ENCODE assay signal across 8 cellular contexts in genomic region chr2:134918518-134919359, GRCh38. TPM values are rescaled to one million over a fixed set of nuclear protein-coding genes. Genes with fewer than 3 reads are reported as not detected.
DNase-seq lines count a peak whose midpoint lies in the region; ATAC-seq and TF ChIP-seq lines count a peak whose summit lies in the region.

CCNT2 (plus strand) TSS chr2:134918822; CDS start chr2:134918855, 33 bp downstream.

- WGBS in prostate gland = under 1% methylated on average over 84 of the region's 85 CpGs
- under 1% methylated on average over 82 of the region's 85 CpGs for WGBS in urinary bladder

- intact Hi-C loops in T-helper 2 cell treated with Interferon-gamma antibody and Interleukin-4, amounts not matched to agents 100 ng/mL and 5 ng/mL, for 36 hours (cut with micrococcal nuclease) = loop anchor here (1.0 to 10.0 kb wide), 10 partner anchors 34 to 1200 kb away; partner anchors contain the start of genes CXCR4, DARS1, MCM6 and RAB3GAP1
- intact Hi-C loops in left ventricle myocardium superior (cut with micrococcal nuclease) = no loop called here
- intact Hi-C loops in prostate gland (cut with DNase I) = loop anchor here (2.0 to 10.0 kb wide), 3 partner anchors 616 to 822 kb away; partner anchors contain the start of genes R3HDM1, UBXN4 and ZRANB3

- no peaks in the 10 kb centered on the region for H3K27me3 ChIP-seq in prostate gland (replicated peaks; ENCODE audit: insufficient read depth)

- H3K9me3 ChIP-seq in prostate gland = no peaks in the 10 kb centered on the region

- peak; percentile 55 for TF ChIP-seq POLR2A in prostate gland (IDR thresholded peaks at IDR 0.05)

- H3K4me1 ChIP-seq in prostate gland (replicated peaks) (peaks cover 12% of the 10 kb centered on the region), urinary bladder (ENCODE audit: insufficient read depth) (peaks cover 2% of the 10 kb centered on the region)

- H3K27ac ChIP-seq in prostate gland (peak within 1 kb of the TSS; percentile 97), urinary bladder (ENCODE audit: low read depth) (peak within 1 kb of the TSS; percentile 99)

- H3K4me3 ChIP-seq in prostate gland = peak within 1 kb of the TSS; percentile 90 to 95
- peak within 1 kb of the TSS; percentile 98 for H3K4me3 ChIP-seq in urinary bladder (ENCODE audit: low read depth, low read length)

- DNase-seq in NCI-H187 treated with DMSO at 0.1 percent for 48 hours (lab: John Stamatoyannopoulos, UW) (peak; percentile 83), anterior cingulate cortex (lab: John Stamatoyannopoulos, UW) (peak; percentile 94 to 100 (median 99)), left ventricle myocardium superior (peak; percentile 100), prostate gland (ENCODE audit: low spot score) (peak; percentile 97)

- peak; percentile 65 for ATAC-seq in GM18499 (IDR thresholded peaks at IDR 0.05; ENCODE audit: insufficient read depth, unreplicated experiment)
- peak; percentile 78 for ATAC-seq in HG02943 (IDR thresholded peaks at IDR 0.05; ENCODE audit: low read depth, unreplicated experiment)
- peak; percentile 92 for ATAC-seq in left ventricle myocardium superior

- peak in 1 of 4 experiments; percentile 19 for TF ChIP-seq CTCF in prostate gland (IDR thresholded peaks at IDR 0.05)

- no peaks in the 10 kb centered on the region for H3K36me3 ChIP-seq in prostate gland
- no peaks in the 10 kb centered on the region for H3K36me3 ChIP-seq in urinary bladder (ENCODE audit: insufficient read depth)

RNA-seq across cellular contexts. Expression of gene CCNT2, which starts in this region (rescaled TPM):
- total RNA-seq in T-helper 2 cell treated with Interferon-gamma antibody and Interleukin-4, amounts not matched to agents 100 ng/mL and 5 ng/mL, for 36 hours = 43.2 and 43.7 TPM in 2 replicates
- total RNA-seq in left ventricle myocardium superior (20.9 TPM), prostate gland (10 to 100 TPM; 24.1 to 34.8 TPM), urinary bladder (104 TPM)
- 14.8 TPM for polyA plus RNA-seq in urinary bladder

Comparison
In these comparisons a context has a peak if more than half of its experiments do, and no peak if none do; other contexts are left out.
1. Peak in every context shown above with its lines: DNase-seq, ATAC-seq, H3K4me3 ChIP-seq and H3K27ac ChIP-seq.